ENCODE assay signal across 20 cellular contexts in genomic region chr5:98963019-98963418, GRCh38. TPM values are rescaled to one million over a fixed set of nuclear protein-coding genes. Genes with fewer than 3 reads are reported as not detected.
A peak's percentile ranks its signal among the peaks of the same experiment; 100 is the strongest.
DNase-seq lines count a peak whose midpoint lies in the region; ATAC-seq and TF ChIP-seq lines count a peak whose summit lies in the region.
"Had no signal": no experiment of that assay in that cellular context is flagged by ENCODE, and none has a peak within 500 bp of the region (broad histone marks: within the 10 kb centered on the region; RNA-seq: fewer than 3 reads in every experiment).

No MANE protein-coding gene starts in this region.

- CTCF ChIA-PET in Caco-2 (lab: Charles Lee), result no interaction called here

- POLR2A ChIA-PET in Caco-2 (lab: Charles Lee), result no interaction called here

- H3K27ac Mint-ChIP-seq in Caco-2 (ENCODE audit: unreplicated experiment), result peak overlapping the region; percentile 42

- H3K36me3 Mint-ChIP-seq in Caco-2 (ENCODE audit: insufficient read depth, unreplicated experiment), result peaks cover 7% of the 10 kb centered on the region
- H3K36me3 Mint-ChIP-seq: CD4-positive, alpha-beta memory T cell had no signal

- H3K27me3 Mint-ChIP-seq in Caco-2 (ENCODE audit: insufficient read depth, unreplicated experiment), result no peaks in the 10 kb centered on the region
- H3K27me3 Mint-ChIP-seq: CD4-positive, alpha-beta memory T cell had no signal

- H3K4me3 ChIP-seq in Caco-2 (ENCODE audit: low read depth, low read length) (no peak overlapping the region), HUES48 (ENCODE audit: low read depth, low read length) (no peak overlapping the region), ectodermal cell (ENCODE audit: insufficient read depth, low read depth, low read length) (no peak overlapping the region)
- H3K4me3 ChIP-seq: BLaER1 treated with 17β-estradiol and CSF1 and Interleukin-3, amounts not matched to agents 10 nM and 100 nM; MG63; Peyer's patch had no signal

- 11 to 24% methylated on average over 2 to 3 of the region's 3 CpGs for WGBS in ectodermal cell, 2 experiments

- H3K4me1 Mint-ChIP-seq in Caco-2 (ENCODE audit: low read depth, unreplicated experiment), result peaks cover 20% of the 10 kb centered on the region

- peak in 1 of 2 experiments; percentile 4 for DNase-seq in Caco-2
- DNase-seq in iPS-NIHi11 (ENCODE audit: low spot score), result peak; percentile 21
- DNase-seq in occipital lobe (lab: John Stamatoyannopoulos, UW), result no peak
- DNase-seq: 8988T; CD4-positive, alpha-beta memory T cell; GDM1; MG63; NCI-H1048; NCI-H1417 treated with DMSO at 0.1 percent for 48 hours; NCI-H187; NCI-H446 treated with DMSO at 0.1 percent for 48 hours; NCI-H526 treated with DMSO at 0.1 percent for 48 hours; Peyer's patch had no signal

- peaks cover 21% of the 10 kb centered on the region for H3K4me1 ChIP-seq in Caco-2
- peaks cover 17% of the 10 kb centered on the region for H3K4me1 ChIP-seq in HUES48 (ENCODE audit: control insufficient read depth, insufficient read depth, low read length)
- H3K4me1 ChIP-seq in ectodermal cell (ENCODE audit: control insufficient read depth, insufficient read depth, low read length), result peaks cover 12% of the 10 kb centered on the region
- H3K4me1 ChIP-seq: BLaER1 treated with 17β-estradiol and CSF1 and Interleukin-3, amounts not matched to agents 10 nM and 100 nM; Peyer's patch had no signal

- no peak overlapping the region for H3K4me3 Mint-ChIP-seq in Caco-2 (ENCODE audit: unreplicated experiment)
- H3K4me3 Mint-ChIP-seq: CD4-positive, alpha-beta memory T cell had no signal

- TF ChIP-seq CTCF in Caco-2 (IDR thresholded peaks at IDR 0.05; ENCODE audit: insufficient read depth in 1 of 2, low read depth in 1 of 2, low read length in 1 of 2, severe bottlenecking in 1 of 2, unreplicated experiment in 1 of 2), result no peak

- no peak for ATAC-seq in GM21737 (IDR thresholded peaks at IDR 0.05; ENCODE audit: unreplicated experiment)
- ATAC-seq in HG03135 (IDR thresholded peaks at IDR 0.05; ENCODE audit: unreplicated experiment), result no peak
- ATAC-seq in HG02970 (IDR thresholded peaks at IDR 0.05; ENCODE audit: low FRiP score, unreplicated experiment), result no peak
- ATAC-seq: SK-N-SH treated with all-trans-retinoic acid at 6 μM for 48 hours had no signal

- no peak overlapping the region for H3K9ac ChIP-seq in HUES48 (ENCODE audit: low read depth, low read length)
- H3K9ac ChIP-seq: BLaER1 treated with 17β-estradiol and CSF1 and Interleukin-3, amounts not matched to agents 10 nM and 100 nM had no signal

- intact Hi-C loops in Caco-2 (cut with micrococcal nuclease; ENCODE audit: unreplicated experiment), result loop anchor here (1.0 to 2.0 kb wide), 2 partner anchors 34 to 70 kb away; partner anchors contain the start of gene CHD1

- H3K27ac ChIP-seq in HUES48 (ENCODE audit: low read depth, low read length), result peak overlapping the region; percentile 75
- peak overlapping the region; percentile 56 for H3K27ac ChIP-seq in ectodermal cell (ENCODE audit: insufficient read depth, low read depth, low read length, poor library complexity, severe bottlenecking)
- H3K27ac ChIP-seq: BLaER1 treated with 17β-estradiol and CSF1 and Interleukin-3, amounts not matched to agents 10 nM and 100 nM; Peyer's patch had no signal

- H3K9me3 Mint-ChIP-seq in Caco-2 (ENCODE audit: unreplicated experiment), result peaks cover 16% of the 10 kb centered on the region

- 0 out of 2 replicates have a peak, but pooled peaks cover 3% of the 10 kb centered on the region for H3K9me3 ChIP-seq in Caco-2
- peaks cover 5% of the 10 kb centered on the region; the same call in 1 of the 2 replicates for H3K9me3 ChIP-seq in HUES48 (ENCODE audit: control insufficient read depth, insufficient read depth, low read length)
- H3K9me3 ChIP-seq in ectodermal cell (ENCODE audit: control insufficient read depth, low read length), result peaks cover 9% of the 10 kb centered on the region
- H3K9me3 ChIP-seq: Peyer's patch had no signal

- no TSS peak for BruUV-seq in Caco-2 (replicated peaks; lab: Mats Ljungman, UMichigan)

- H3K36me3 ChIP-seq in Caco-2 (ENCODE audit: control insufficient read depth, insufficient read depth, low read length) (no peaks in the 10 kb centered on the region), HUES48 (ENCODE audit: control insufficient read depth, insufficient read depth, low read length) (no peaks in the 10 kb centered on the region), ectodermal cell (ENCODE audit: control insufficient read depth, insufficient read depth, low read length) (peaks cover 3% of the 10 kb centered on the region)
- H3K36me3 ChIP-seq: BLaER1 treated with 17β-estradiol and CSF1 and Interleukin-3, amounts not matched to agents 10 nM and 100 nM; MG63; Peyer's patch had no signal

- H3K27me3 ChIP-seq in Caco-2 (replicated peaks; ENCODE audit: control insufficient read depth, insufficient read depth, low read length), result no peaks in the 10 kb centered on the region
- H3K27me3 ChIP-seq in HUES48 (ENCODE audit: control insufficient read depth, insufficient read depth, low read length), result peaks cover 4% of the 10 kb centered on the region; the same call in 1 of the 2 replicates
- H3K27me3 ChIP-seq in ectodermal cell (ENCODE audit: control insufficient read depth, insufficient read depth, low read length, poor library complexity, severe bottlenecking), result no peaks in the 10 kb centered on the region
- H3K27me3 ChIP-seq: BLaER1 treated with 17β-estradiol and CSF1 and Interleukin-3, amounts not matched to agents 10 nM and 100 nM; MG63; Peyer's patch had no signal

RNA-seq across cellular contexts. Expression of gene CHD1, which starts 34.2 kb away (rescaled TPM):
- total RNA-seq in Caco-2 (2022) (51.1 and 52.5 TPM in 2 replicates), occipital lobe (92.5 TPM)
- polyA plus RNA-seq in ectodermal cell (2013, experiment 1 of 4), result 72.4 TPM
- polyA plus RNA-seq in ectodermal cell (2013, experiment 2 of 4), result 80.9 TPM
- 69.6 TPM for polyA plus RNA-seq in ectodermal cell (2013, experiment 3 of 4)
- polyA plus RNA-seq in ectodermal cell (2013, experiment 4 of 4), result 77.5 TPM
